In genomic region chr11:118842369-118842768, GRCh38 we compare ENCODE assay signal across 23 cellular contexts. TPM values are rescaled to one million over a fixed set of nuclear protein-coding genes. Genes with fewer than 3 reads are reported as not detected.
A peak's percentile ranks its signal among the peaks of the same experiment; 100 is the strongest.
DNase-seq lines count a peak whose midpoint lies in the region; ATAC-seq and TF ChIP-seq lines count a peak whose summit lies in the region.
"Had no signal": no experiment of that assay in that cellular context is flagged by ENCODE, and none has a peak within 500 bp of the region (broad histone marks: within the 10 kb centered on the region; RNA-seq: fewer than 3 reads in every experiment).

No MANE protein-coding gene starts in this region.

- BruUV-seq in OCI-LY7 (replicated peaks; lab: Mats Ljungman, UMichigan) (no TSS peak), mammary epithelial cell (replicated peaks; lab: Mats Ljungman, UMichigan) (no TSS peak)

- H3K27me3 Mint-ChIP-seq in memory B cell (no peaks in the 10 kb centered on the region), glutamatergic neuron (ENCODE audit: unreplicated experiment) (no peaks in the 10 kb centered on the region)
- H3K27me3 Mint-ChIP-seq: B cell had no signal

- no peaks in the 10 kb centered on the region for H3K36me3 Mint-ChIP-seq in memory B cell
- no peaks in the 10 kb centered on the region for H3K36me3 Mint-ChIP-seq in glutamatergic neuron (ENCODE audit: unreplicated experiment)
- H3K36me3 Mint-ChIP-seq: type B pancreatic cell had no signal

- H3K9me3 Mint-ChIP-seq in memory B cell (no peaks in the 10 kb centered on the region), glutamatergic neuron (ENCODE audit: unreplicated experiment) (no peaks in the 10 kb centered on the region)
- H3K9me3 Mint-ChIP-seq: type B pancreatic cell had no signal

- H3K4me3 Mint-ChIP-seq in memory B cell, result no peak overlapping the region
- no peak overlapping the region for H3K4me3 Mint-ChIP-seq in glutamatergic neuron (ENCODE audit: unreplicated experiment)
- H3K4me3 Mint-ChIP-seq: activated CD8-positive, alpha-beta T cell treated with anti-CD3 and anti-CD28 coated beads, Interleukin-2, amount 10 ng/mL, durations not matched to agents 7 days and 5 days; nephron; type B pancreatic cell had no signal

- H3K27me3 ChIP-seq in mammary epithelial cell (ENCODE audit: insufficient read depth, low read length), result no peaks in the 10 kb centered on the region
- H3K27me3 ChIP-seq: heart right ventricle had no signal

- POLR2A ChIA-PET in HEK293 (lab: Yijun Ruan, JAX), result no interaction called here
- POLR2A ChIA-PET in OCI-LY7 (lab: Charles Lee), result interaction anchor here (0.6 to 0.9 kb wide), 2 partner anchors 43 to 54 kb away, joined by 3 to 5 read pairs; no protein-coding TSS in a partner anchor

- H3K4me1 Mint-ChIP-seq in memory B cell (peaks cover 30% of the 10 kb centered on the region), glutamatergic neuron (ENCODE audit: low read depth, unreplicated experiment) (no peaks in the 10 kb centered on the region)
- H3K4me1 Mint-ChIP-seq: nephron had no signal

- H3K4me3 ChIP-seq in HEK293 (ENCODE audit: low read depth, low read length), result no peak overlapping the region
- no peak overlapping the region for H3K4me3 ChIP-seq in OCI-LY7 (ENCODE audit: low read depth, low read length, poor library complexity, severe bottlenecking)
- H3K4me3 ChIP-seq in mammary epithelial cell (replicated peaks in 1 of 3; ENCODE audit: insufficient read depth in 1 of 3, low read depth in 2 of 3, low read length in 3 of 3), result no peak overlapping the region
- H3K4me3 ChIP-seq: heart right ventricle, psoas muscle had no signal

- H3K9me2 ChIP-seq in OCI-LY7 (ENCODE audit: insufficient read depth, low read length), result no peaks in the 10 kb centered on the region

- H3K27ac Mint-ChIP-seq in memory B cell (peak overlapping the region; percentile 76), glutamatergic neuron (ENCODE audit: unreplicated experiment) (no peak overlapping the region)
- H3K27ac Mint-ChIP-seq: nephron, type B pancreatic cell had no signal

- 3% methylated on average over 2 of the region's 2 CpGs for WGBS in mammary epithelial cell (ENCODE audit: low coverage, missing lambda C conversion rate)

- no peaks in the 10 kb centered on the region for H3K79me2 ChIP-seq in OCI-LY7 (ENCODE audit: insufficient read depth, low read depth, low read length)
- H3K79me2 ChIP-seq in mammary epithelial cell (ENCODE audit: insufficient read depth, low read length), result no peaks in the 10 kb centered on the region

- no peak overlapping the region for H3K27ac ChIP-seq in HEK293 (ENCODE audit: extremely low read depth, low read depth, low read length)
- H3K27ac ChIP-seq in OCI-LY7 (ENCODE audit: low read depth, low read length, poor library complexity, severe bottlenecking), result no peak overlapping the region
- no peak overlapping the region for H3K27ac ChIP-seq in mammary epithelial cell (ENCODE audit: insufficient read depth, low read depth, low read length)
- H3K27ac ChIP-seq in caudate nucleus (ENCODE audit: low read depth, low read length), result no peak overlapping the region
- H3K27ac ChIP-seq: heart right ventricle, psoas muscle had no signal

- H3K4me1 ChIP-seq in HEK293 (ENCODE audit: control insufficient read depth, insufficient read depth, low read length) (no peaks in the 10 kb centered on the region), OCI-LY7 (ENCODE audit: insufficient read depth, low read length, poor library complexity, severe bottlenecking) (peaks cover 51% of the 10 kb centered on the region), mammary epithelial cell (ENCODE audit: insufficient read depth, low read length) (peaks cover 17% of the 10 kb centered on the region)
- H3K4me1 ChIP-seq: psoas muscle had no signal

- H2AFZ ChIP-seq in OCI-LY7 (ENCODE audit: low read length) (peak overlapping the region; percentile 92), mammary epithelial cell (ENCODE audit: low read depth, low read length) (no peak overlapping the region)

- TF ChIP-seq CTCF in HEK293 (tag by site-specific recombination; IDR thresholded peaks at IDR 0.05), result no peak
- TF ChIP-seq CTCF in OCI-LY7 (conservative IDR thresholded peaks at IDR 0.05; ENCODE audit: low read length), result no peak
- no peak for TF ChIP-seq CTCF in mammary epithelial cell (conservative IDR thresholded peaks at IDR 0.05 in 1 of 2, IDR thresholded peaks at IDR 0.05 in 1 of 2; ENCODE audit: extremely low read depth in 1 of 2, insufficient read depth in 1 of 2, low read depth in 1 of 2, low read length in 2 of 2)
- no peak for TF ChIP-seq CTCF in glutamatergic neuron (IDR thresholded peaks at IDR 0.05; ENCODE audit: partially characterized antibody, unreplicated experiment)

- DNase-seq in OCI-LY7 (ENCODE audit: low spot score) (no peak), mammary epithelial cell (peak; percentile 52), memory B cell (ENCODE audit: low spot score in 2 of 2) (no peak), caudate nucleus (lab: John Stamatoyannopoulos, UW) (no peak), NCI-H146 (lab: John Stamatoyannopoulos, UW) (no peak), glutamatergic neuron (no peak), kidney glomerular epithelial cell (lab: John Stamatoyannopoulos, UW) (no peak)
- DNase-seq: activated CD8-positive, alpha-beta T cell treated with anti-CD3 and anti-CD28 coated beads, Interleukin-2, amount 10 ng/mL, durations not matched to agents 7 days and 5 days; amygdala; cortex of kidney; H7; heart right ventricle; islet precursor cell; Kasumi-1; NCI-H1417; NCI-H2171 treated with DMSO at 0.1 percent for 48 hours; psoas muscle; RPMI8226; T-helper 1 cell had no signal

- CTCF ChIA-PET in HEK293 (lab: Yijun Ruan, JAX), result interaction anchor here (0.6 kb wide), 1 partner anchor 114 kb away, joined by 3 read pairs; no protein-coding TSS in a partner anchor
- CTCF ChIA-PET in OCI-LY7 (lab: Charles Lee; ENCODE audit: unreplicated experiment), result no interaction called here
- CTCF ChIA-PET in mammary epithelial cell (lab: Charles Lee; ENCODE audit: low non-redundant PET), result no interaction called here

- H3K4me2 ChIP-seq in OCI-LY7 (ENCODE audit: low read length) (peak overlapping the region; percentile 58), mammary epithelial cell (ENCODE audit: insufficient read depth, low read depth, low read length) (no peak overlapping the region)

- no peak overlapping the region for H3K9ac ChIP-seq in mammary epithelial cell (ENCODE audit: insufficient read depth, low read length)

- H3K9me3 ChIP-seq in HEK293 (ENCODE audit: control insufficient read depth, insufficient read depth, low read depth, low read length) (no peaks in the 10 kb centered on the region), OCI-LY7 (ENCODE audit: low read length) (no peaks in the 10 kb centered on the region), mammary epithelial cell (replicated peaks; ENCODE audit: insufficient read depth, low read length) (no peaks in the 10 kb centered on the region)
- H3K9me3 ChIP-seq: heart right ventricle, psoas muscle had no signal

- H4K20me1 ChIP-seq in OCI-LY7 (ENCODE audit: insufficient read depth, low read length) (no peaks in the 10 kb centered on the region), mammary epithelial cell (ENCODE audit: insufficient read depth, low read length) (no peaks in the 10 kb centered on the region)

- dilution Hi-C loops in mammary epithelial cell (cut with HindIII; ENCODE audit: low sequenced_read_pairs), result loop anchor here (5.0 kb wide), 1 partner anchor 50 kb away; the partner anchor contains the start of gene DDX6

- no peaks in the 10 kb centered on the region for H3K36me3 ChIP-seq in HEK293 (ENCODE audit: control insufficient read depth in 2 of 2, insufficient read depth in 1 of 2, low read length in 2 of 2)
- H3K36me3 ChIP-seq in OCI-LY7 (ENCODE audit: insufficient read depth, low read length), result no peaks in the 10 kb centered on the region
- H3K36me3 ChIP-seq in mammary epithelial cell (ENCODE audit: insufficient read depth, low read length), result no peaks in the 10 kb centered on the region
- H3K36me3 ChIP-seq: heart right ventricle had no signal

- in situ Hi-C loops in mammary epithelial cell (cut with MboI; ENCODE audit: low sequenced_read_pairs in 2 of 2), result no loop called here

- intact Hi-C loops in OCI-LY7 (cut with micrococcal nuclease; ENCODE audit: unreplicated experiment), result no loop called here
- intact Hi-C loops in mammary epithelial cell (cut with micrococcal nuclease), result no loop called here

- ATAC-seq in memory B cell (ENCODE audit: low read depth), result no peak
- ATAC-seq: activated CD8-positive, alpha-beta T cell treated with anti-CD3 and anti-CD28 coated beads, Interleukin-2, amount 10 ng/mL, durations not matched to agents 7 days and 5 days had no signal

TF ChIP-seq in HEK293, 187 proteins besides CTCF, POLR2A, EP300 and RAD21 (continues in another document):
- TF ChIP-seq ZNF555 (tag by site-specific recombination; conservative IDR thresholded peaks at IDR 0.05), result no peak

RNA-seq across cellular contexts. Expression of gene CXCR5, which starts 41.3 kb away (rescaled TPM):
- 1.4 and 3.3 TPM in 2 replicates for total RNA-seq in OCI-LY7 (2014; rRNA removed; shearing (Covaris generic))
- total RNA-seq in OCI-LY7 (2022), result 7.1 and 7.3 TPM in 2 replicates
- not detected for total RNA-seq in mammary epithelial cell
- polyA plus RNA-seq in mammary epithelial cell, result not detected
- polyA minus RNA-seq in mammary epithelial cell, result not detected
- total RNA-seq in glutamatergic neuron (ENCODE audit: unreplicated experiment), result not detected
- total RNA-seq: H7 had no signal

RNA-seq across cellular contexts. Expression of gene DDX6, which starts 51.4 kb away (rescaled TPM):
- total RNA-seq in OCI-LY7 (2014; rRNA removed; shearing (Covaris generic)), result 46.5 and 55.0 TPM in 2 replicates
- 128 and 142 TPM in 2 replicates for total RNA-seq in OCI-LY7 (2022)
- total RNA-seq in mammary epithelial cell, result 100 to 1,000 TPM in 1 of 2 donors, 10 to 100 TPM in 1; 96.8 to 162 TPM
- 33.5 TPM for polyA plus RNA-seq in mammary epithelial cell
- polyA minus RNA-seq in mammary epithelial cell, result 110 TPM
- 188 TPM for total RNA-seq in glutamatergic neuron (ENCODE audit: unreplicated experiment)
